In genomic region chr17:12635996-12636395, GRCh38 we compare ENCODE assay signal across 13 cellular contexts. TPM values are rescaled to one million over a fixed set of nuclear protein-coding genes. Genes with fewer than 3 reads are reported as not detected.
DNase-seq lines count a peak whose midpoint lies in the region; ATAC-seq, FAIRE-seq and TF ChIP-seq lines count a peak whose summit lies in the region.
"Not testable (repeated sequence)": the region's sequence is repeated elsewhere in the genome, so short reads cannot be mapped to it uniquely, and the experiment has no call there.
"Had no signal": no experiment of that assay in that cellular context is flagged by ENCODE, and none has a peak within 500 bp of the region (broad histone marks: within the 10 kb centered on the region; RNA-seq: fewer than 3 reads in every experiment).

No MANE protein-coding gene starts in this region.

- not testable (repeated sequence) for TF ChIP-seq RAD21 in A549 (conservative IDR thresholded peaks at IDR 0.05 in 1 of 2, IDR thresholded peaks at IDR 0.05 in 1 of 2); IMR-90 (IDR thresholded peaks at IDR 0.05; ENCODE audit: low read length)

- not testable (repeated sequence) for H2BK120ac ChIP-seq in IMR-90 (ENCODE audit: low read depth, low read length); mesendoderm (ENCODE audit: low read depth, low read length)

- H3K27ac ChIP-seq in A549 (peak overlapping the region; percentile 73 to 81; a peak in 5 of 6 replicates), mesendoderm (ENCODE audit: low read depth, low read length) (peak overlapping the region; percentile 10), smooth muscle cell (ENCODE audit: low read depth) (peak overlapping the region; percentile 98)
- H3K27ac ChIP-seq in IMR-90 (ENCODE audit: insufficient read depth, low read length); astrocyte (ENCODE audit: low read depth, low read length): not testable (repeated sequence)

- H3K9me1 ChIP-seq in IMR-90 (ENCODE audit: insufficient read depth, low read length): not testable (repeated sequence)

- not testable (repeated sequence) for H3K79me1 ChIP-seq in IMR-90 (ENCODE audit: low read depth in 1 of 2, low read length in 2 of 2); mesendoderm (ENCODE audit: low read length)

- H4K5ac ChIP-seq in IMR-90 (ENCODE audit: low read depth, low read length); mesendoderm (ENCODE audit: low read length): not testable (repeated sequence)

- H2AFZ ChIP-seq in IMR-90 (replicated peaks; ENCODE audit: low read length, poor library complexity); astrocyte (ENCODE audit: low read depth, low read length); smooth muscle cell (ENCODE audit: low read depth): not testable (repeated sequence)

- dilution Hi-C loops in IMR-90 (cut with HindIII; ENCODE audit: low sequenced_read_pairs, unreplicated experiment): not testable (repeated sequence)

- BruUV-seq in IMR-90 (replicated peaks; lab: Mats Ljungman, UMichigan): not testable (repeated sequence)

- not testable (repeated sequence) for ATAC-seq in A549; IMR-90 (ENCODE audit: low read depth)

- H3K23ac ChIP-seq in IMR-90 (ENCODE audit: low read depth, low read length); mesendoderm (ENCODE audit: low read length): not testable (repeated sequence)

- CTCF ChIA-PET in A549 (lab: Yijun Ruan, JAX): interaction anchor here (1.5 kb wide), 1 partner anchor 31 kb away, joined by 7 read pairs; no protein-coding TSS in a partner anchor
- CTCF ChIA-PET in IMR-90 (lab: Yijun Ruan, JAX): not testable (repeated sequence)

- not testable (repeated sequence) for H3K4me2 ChIP-seq in A549; IMR-90 (ENCODE audit: low read depth, low read length); astrocyte (ENCODE audit: low read length); mesendoderm (ENCODE audit: low read length); smooth muscle cell

- not testable (repeated sequence) for H2AK9ac ChIP-seq in IMR-90 (replicated peaks; ENCODE audit: low read depth, low read length, poor library complexity)

- H4K91ac ChIP-seq in IMR-90 (ENCODE audit: insufficient read depth, low read depth, low read length): peak overlapping the region; percentile 52; the same call in 1 of the 2 replicates

- H3K4me1 Mint-ChIP-seq in astrocyte (ENCODE audit: low read depth, unreplicated experiment): peaks cover 23% of the 10 kb centered on the region

- not testable (repeated sequence) for H3K56ac ChIP-seq in IMR-90 (ENCODE audit: extremely low read depth, insufficient read depth, low read length); mesendoderm (ENCODE audit: low read length)

- not testable (repeated sequence) for H3K4ac ChIP-seq in IMR-90 (ENCODE audit: low read depth, low read length); mesendoderm (ENCODE audit: low read depth, low read length)

- not testable (repeated sequence) for TF ChIP-seq CTCF in A549 (IDR thresholded peaks at IDR 0.05); IMR-90 (conservative IDR thresholded peaks at IDR 0.05; ENCODE audit: low read depth, low read length); astrocyte (IDR thresholded peaks at IDR 0.05; ENCODE audit: insufficient read depth, low read depth, low read length); smooth muscle cell (IDR thresholded peaks at IDR 0.05; ENCODE audit: borderline replicate concordance, insufficient read depth, poor library complexity, severe bottlenecking)

- peak overlapping the region; percentile 5; the same call in 1 of the 2 replicates for H2BK20ac ChIP-seq in IMR-90 (ENCODE audit: low read depth, low read length)

- WGBS in A549 (ENCODE audit: missing lambda C conversion rate): 79% methylated on average over 6 of the region's 6 CpGs
- 100% methylated on average over 2 of the region's 6 CpGs; no CpG with 5 or more reads in 1 of the 2 experiments for WGBS in IMR-90 (ENCODE audit: extremely low coverage in 2 of 2, insufficient read length in 1 of 2), 2 experiments
- WGBS in mesendoderm (ENCODE audit: extremely low coverage, insufficient coverage, low lambda C conversion rate): no CpG with 5 or more reads among the region's 6 CpGs
- 97% methylated on average over 6 of the region's 6 CpGs for WGBS in smooth muscle cell (ENCODE audit: low lambda C conversion rate)

- not testable (repeated sequence) for TF ChIP-seq POLR2A in A549 (IDR thresholded peaks at IDR 0.05; ENCODE audit: low read length); IMR-90 (IDR thresholded peaks at IDR 0.05; ENCODE audit: low read depth, low read length)

- H3K18ac ChIP-seq in IMR-90 (ENCODE audit: low read depth, low read length); mesendoderm (ENCODE audit: low read length): not testable (repeated sequence)

- in situ Hi-C loops in IMR-90 (cut with MboI; ENCODE audit: low sequenced_read_pairs): not testable (repeated sequence)

- not testable (repeated sequence) for H3K4me3 Mint-ChIP-seq in astrocyte (ENCODE audit: unreplicated experiment)

- H3K27me3 Mint-ChIP-seq in astrocyte (ENCODE audit: low read depth, unreplicated experiment): not testable (repeated sequence)

- POLR2A ChIA-PET in A549 (lab: Yijun Ruan, JAX); IMR-90 (lab: Charles Lee; ENCODE audit: unreplicated experiment): not testable (repeated sequence)

- H3K9ac ChIP-seq in IMR-90 (ENCODE audit: low read depth, low read length); astrocyte (ENCODE audit: low read length); mesendoderm (ENCODE audit: low read length); smooth muscle cell (ENCODE audit: low read depth): not testable (repeated sequence)

- not testable (repeated sequence) for H3K36me3 ChIP-seq in IMR-90 (ENCODE audit: control insufficient read depth, insufficient read depth, low read length); astrocyte (ENCODE audit: insufficient read depth, low read length); mesendoderm (ENCODE audit: control insufficient read depth, insufficient read depth, low read length); smooth muscle cell (ENCODE audit: low read depth)

- H3K9me3 Mint-ChIP-seq in astrocyte (ENCODE audit: unreplicated experiment): not testable (repeated sequence)

- peak overlapping the region; percentile 77; the same call in 1 of the 3 replicates for H2BK15ac ChIP-seq in IMR-90 (ENCODE audit: low read depth, low read length)
- not testable (repeated sequence) for H2BK15ac ChIP-seq in mesendoderm (replicated peaks; ENCODE audit: low read depth)

- not testable (repeated sequence) for H3K4me3 ChIP-seq in A549; IMR-90 (ENCODE audit: insufficient read depth, low read depth, low read length); astrocyte (ENCODE audit: insufficient read depth, low read depth, low read length); mesendoderm (ENCODE audit: low read length); smooth muscle cell

- FAIRE-seq in A549 (lab: Jason Lieb, UNC); astrocyte (lab: Jason Lieb, UNC): not testable (repeated sequence)

- H3K27me3 ChIP-seq in IMR-90 (ENCODE audit: control insufficient read depth, insufficient read depth, low read length); astrocyte (ENCODE audit: insufficient read depth, low read length); mesendoderm (ENCODE audit: insufficient read depth, low read length, poor library complexity); smooth muscle cell (ENCODE audit: low read depth): not testable (repeated sequence)

- not testable (repeated sequence) for TF ChIP-seq EP300 in A549 (IDR thresholded peaks at IDR 0.05)

- H3K14ac ChIP-seq in IMR-90 (replicated peaks; ENCODE audit: low read depth, low read length): not testable (repeated sequence)

- H3K9me3 ChIP-seq in A549; IMR-90 (ENCODE audit: control insufficient read depth, insufficient read depth, low read length); astrocyte (ENCODE audit: insufficient read depth, low read depth, low read length); smooth muscle cell (replicated peaks; ENCODE audit: low read depth): not testable (repeated sequence)

- 0 out of 2 replicates have a peak overlapping the region, but pooled peaks have one; percentile 35 for H2AK5ac ChIP-seq in IMR-90 (ENCODE audit: low read depth, low read length)
- not testable (repeated sequence) for H2AK5ac ChIP-seq in mesendoderm (ENCODE audit: low read length)

- not testable (repeated sequence) for DNase-seq in A549 (ENCODE audit: low read depth in 1 of 2, low spot score in 1 of 2); IMR-90; astrocyte (ENCODE audit: low read depth); mesendoderm; smooth muscle cell (lab: John Stamatoyannopoulos, UW; ENCODE audit: unreplicated experiment)

- H3K27ac Mint-ChIP-seq in astrocyte (ENCODE audit: unreplicated experiment): peak overlapping the region; percentile 15

- H3K79me2 ChIP-seq in astrocyte (ENCODE audit: insufficient read depth, low read length); mesendoderm (ENCODE audit: control insufficient read depth, insufficient read depth, low read length); smooth muscle cell (ENCODE audit: low read depth): not testable (repeated sequence)

- H4K8ac ChIP-seq in IMR-90 (ENCODE audit: low read depth in 2 of 2, low read length in 2 of 2); mesendoderm (ENCODE audit: low read depth, low read length): not testable (repeated sequence)

- H3K36me3 Mint-ChIP-seq in astrocyte (ENCODE audit: low read depth, unreplicated experiment): not testable (repeated sequence)

- H3K4me1 ChIP-seq in A549 (peaks cover 31% of the 10 kb centered on the region), astrocyte (ENCODE audit: insufficient read depth, low read length) (peaks cover 13% of the 10 kb centered on the region), mesendoderm (ENCODE audit: control insufficient read depth, low read depth, low read length) (peaks cover 12% of the 10 kb centered on the region), smooth muscle cell (ENCODE audit: low read depth) (peaks cover 11% of the 10 kb centered on the region)
- H3K4me1 ChIP-seq in IMR-90 (ENCODE audit: control insufficient read depth, insufficient read depth, low read length): not testable (repeated sequence)

- intact Hi-C loops in IMR-90 (cut with micrococcal nuclease): not testable (repeated sequence)

- H2BK5ac ChIP-seq in IMR-90 (ENCODE audit: low read depth, low read length, poor library complexity, severe bottlenecking); mesendoderm (ENCODE audit: low read length): not testable (repeated sequence)

- not testable (repeated sequence) for H3F3A ChIP-seq in smooth muscle cell (ENCODE audit: low read depth)

- not testable (repeated sequence) for H4K20me1 ChIP-seq in IMR-90 (ENCODE audit: insufficient read depth, low read length); astrocyte (ENCODE audit: insufficient read depth, low read length); smooth muscle cell (ENCODE audit: low read depth)

RNA-seq across cellular contexts. Expression of gene MYOCD, which starts 29.7 kb away (rescaled TPM):
- polyA plus RNA-seq in A549 (2011; rRNA removed) (8.6 and 12.4 TPM in 2 replicates), A549 (2017; fragmentation: RNase III; extraction: RNeasy Plus Mini Kit Qiagen cat#74134 plus additional on column Dnase treatment) (7.1 to 14.2 TPM (median 12.5 TPM) in 3 replicates), IMR-90 (2012; rRNA removed) (10.6 and 12.4 TPM in 2 replicates), smooth muscle cell (0.58 and 2.3 TPM in 2 replicates)
- polyA plus RNA-seq in A549 (2012; cell fraction: cytosol; rRNA removed): 2.3 and 3.9 TPM in 2 replicates
- 5.8 and 7.1 TPM in 2 replicates for polyA plus RNA-seq in A549 (2012; cell fraction: nucleus; rRNA removed)
- 19.9 and 22.4 TPM in 2 replicates for polyA minus RNA-seq in A549 (2011; rRNA and poly(A)+ RNA removed)
- total RNA-seq in IMR-90 (2012; rRNA removed) (19.7 and 20.1 TPM in 2 replicates), astrocyte (1.4 and 2.8 TPM in 2 replicates), smooth muscle cell (0.99 and 1.8 TPM in 2 replicates)
- 5.4 TPM in 2 replicates for polyA plus RNA-seq in IMR-90 (2012; cell fraction: cytosol; rRNA removed)
- 8.7 and 10.9 TPM in 2 replicates for polyA plus RNA-seq in IMR-90 (2012; cell fraction: nucleus; rRNA removed; ENCODE audit: low replicate concordance)
- 1.9 TPM for polyA plus RNA-seq in mesendoderm (2013, experiment 1 of 2)
- 1.8 TPM for polyA plus RNA-seq in mesendoderm (2013, experiment 2 of 2)
- total RNA-seq: A172; A673; CD4-positive, alpha-beta memory T cell; CD4-positive, CD25-positive, alpha-beta regulatory T cell; CD8-positive, alpha-beta memory T cell; G401; GM12878 had no signal
- polyA plus RNA-seq: CD14-positive monocyte; CD4-positive, alpha-beta memory T cell; CD4-positive, CD25-positive, alpha-beta regulatory T cell; CD8-positive, alpha-beta memory T cell; GM12878 had no signal
